Comparison of ENCODE assay signal across 9 cellular contexts in genomic region chr1:108000620-108001105, GRCh38. TPM values are rescaled to one million over a fixed set of nuclear protein-coding genes. Genes with fewer than 3 reads are reported as not detected.
A peak's percentile ranks its signal among the peaks of the same experiment; 100 is the strongest.
DNase-seq lines count a peak whose midpoint lies in the region; FAIRE-seq and TF ChIP-seq lines count a peak whose summit lies in the region.
"Had no signal": no experiment of that assay in that cellular context is flagged by ENCODE, and none has a peak within 500 bp of the region (broad histone marks: within the 10 kb centered on the region; RNA-seq: fewer than 3 reads in every experiment).

No MANE protein-coding gene starts in this region.

- H3K27me3 Mint-ChIP-seq in astrocyte (ENCODE audit: low read depth, unreplicated experiment): peaks cover 1% of the 10 kb centered on the region
- H3K27me3 Mint-ChIP-seq in CD8-positive, alpha-beta memory T cell: no peaks in the 10 kb centered on the region

- peaks cover 4% of the 10 kb centered on the region for H3K27me3 ChIP-seq in astrocyte (ENCODE audit: insufficient read depth, low read length)
- no peaks in the 10 kb centered on the region for H3K27me3 ChIP-seq in CD8-positive, alpha-beta memory T cell (ENCODE audit: insufficient read depth, low read length, poor library complexity, severe bottlenecking)

- H3K9me3 Mint-ChIP-seq in astrocyte (ENCODE audit: unreplicated experiment): no peaks in the 10 kb centered on the region
- H3K9me3 Mint-ChIP-seq in CD8-positive, alpha-beta memory T cell: no peaks in the 10 kb centered on the region

- no peak overlapping the region for H3K9ac ChIP-seq in astrocyte (ENCODE audit: low read length)

- FAIRE-seq in astrocyte (lab: Jason Lieb, UNC): no peak

- peaks cover 1% of the 10 kb centered on the region for H3K36me3 Mint-ChIP-seq in astrocyte (ENCODE audit: low read depth, unreplicated experiment)
- no peaks in the 10 kb centered on the region for H3K36me3 Mint-ChIP-seq in CD8-positive, alpha-beta memory T cell

- H4K20me1 ChIP-seq in astrocyte (ENCODE audit: insufficient read depth, low read length): no peaks in the 10 kb centered on the region

- H2AFZ ChIP-seq in astrocyte (ENCODE audit: low read depth, low read length): no peak overlapping the region

- H3K79me2 ChIP-seq in astrocyte (ENCODE audit: insufficient read depth, low read length): no peaks in the 10 kb centered on the region

- H3K4me1 ChIP-seq in astrocyte (ENCODE audit: insufficient read depth, low read length): peaks cover 9% of the 10 kb centered on the region
- no peaks in the 10 kb centered on the region for H3K4me1 ChIP-seq in CD8-positive, alpha-beta memory T cell (ENCODE audit: insufficient read depth, low read length)

- peak overlapping the region; percentile 2 for H3K4me2 ChIP-seq in astrocyte (ENCODE audit: low read length)

- peaks cover 12% of the 10 kb centered on the region for H3K4me1 Mint-ChIP-seq in astrocyte (ENCODE audit: low read depth, unreplicated experiment)
- no peaks in the 10 kb centered on the region for H3K4me1 Mint-ChIP-seq in CD8-positive, alpha-beta memory T cell

- peak overlapping the region; percentile 79 for H3K27ac Mint-ChIP-seq in astrocyte (ENCODE audit: unreplicated experiment)
- H3K27ac Mint-ChIP-seq in CD8-positive, alpha-beta memory T cell: no peak overlapping the region

- no peak overlapping the region for H3K27ac ChIP-seq in astrocyte (ENCODE audit: low read depth, low read length)
- no peak overlapping the region for H3K27ac ChIP-seq in CD8-positive, alpha-beta memory T cell (ENCODE audit: low read depth, low read length)

- CTCF ChIA-PET in CD8-positive, alpha-beta memory T cell (lab: Charles Lee): interaction anchor here (0.7 kb wide), 1 partner anchor 123 kb away, joined by 3 read pairs; no protein-coding TSS in a partner anchor

- no peaks in the 10 kb centered on the region for H3K36me3 ChIP-seq in astrocyte (ENCODE audit: insufficient read depth, low read length)
- no peaks in the 10 kb centered on the region for H3K36me3 ChIP-seq in CD8-positive, alpha-beta memory T cell (ENCODE audit: insufficient read depth, low read length)

- no peak overlapping the region for H3K4me3 ChIP-seq in astrocyte (ENCODE audit: insufficient read depth, low read depth, low read length)
- H3K4me3 ChIP-seq in CD8-positive, alpha-beta memory T cell (ENCODE audit: low read length): no peak overlapping the region

- DNase-seq in A172 (ENCODE audit: low spot score) (peak; percentile 56), M059J (ENCODE audit: low read depth) (peak; percentile 85), astrocyte (ENCODE audit: low read depth) (peak; percentile 77), iris pigment epithelial cell (ENCODE audit: low read depth) (peak; percentile 81), HUDEP-2 (lab: John Stamatoyannopoulos, UW; ENCODE audit: unreplicated experiment in 76 of 76) (no peak), inferior parietal cortex (ENCODE audit: extremely low spot score) (no peak)
- no peak for DNase-seq in activated CD4-positive, alpha-beta T cell treated with anti-CD3 and anti-CD28 coated beads for 4 hours
- DNase-seq in CD8-positive, alpha-beta memory T cell: no peak
- DNase-seq: activated effector memory CD4-positive, alpha-beta T cell treated with anti-CD3 and anti-CD28 coated beads, Interleukin-2, amount 50 U/mL, for 16 hours had no signal

- POLR2A ChIA-PET in CD8-positive, alpha-beta memory T cell (lab: Charles Lee): no interaction called here

- H3K4me3 Mint-ChIP-seq in astrocyte (ENCODE audit: unreplicated experiment): no peak overlapping the region
- H3K4me3 Mint-ChIP-seq in CD8-positive, alpha-beta memory T cell: no peak overlapping the region

- TF ChIP-seq CTCF in astrocyte (IDR thresholded peaks at IDR 0.05; ENCODE audit: insufficient read depth, low read depth, low read length): no peak

- H3K9me3 ChIP-seq in astrocyte (ENCODE audit: insufficient read depth, low read depth, low read length): no peaks in the 10 kb centered on the region
- no peaks in the 10 kb centered on the region for H3K9me3 ChIP-seq in CD8-positive, alpha-beta memory T cell (ENCODE audit: low read length)

RNA-seq across cellular contexts. Expression of gene VAV3, which starts 35.7 kb away (rescaled TPM):
- 0.65 and 0.88 TPM in 2 replicates for total RNA-seq in A172 (2014; rRNA removed; shearing (Covaris generic))
- total RNA-seq in M059J (2014; rRNA removed; shearing (Covaris generic)): 72.8 and 96.6 TPM in 2 replicates
- 1.9 and 2.6 TPM in 2 replicates for total RNA-seq in astrocyte
- 1 to 10 TPM; 4.4 to 4.7 TPM for total RNA-seq in CD8-positive, alpha-beta memory T cell
- 13.7 TPM for polyA plus RNA-seq in CD8-positive, alpha-beta memory T cell

Comparison
In these comparisons a context has a peak if more than half of its experiments do, and no peak if none do; other contexts are left out.
1. DNase-seq: peak in A172 (single experiment), M059J (single experiment), astrocyte (single experiment) and iris pigment epithelial cell (single experiment); none in HUDEP-2 (0 of 76), activated CD4-positive, alpha-beta T cell treated with anti-CD3 and anti-CD28 coated beads for 4 hours (0 of 2), CD8-positive, alpha-beta memory T cell (0 of 5) and inferior parietal cortex (single experiment).
2. RNA of gene VAV3, which starts 35.7 kb away (total RNA-seq): 72.8 to 96.6 TPM in M059J; 4.4 to 4.7 TPM in CD8-positive, alpha-beta memory T cell, 1.9 to 2.6 TPM in astrocyte and 0.65 to 0.88 TPM in A172; every median in the first group is over 10 times any median in the second.